In the genomic region with DNA sequence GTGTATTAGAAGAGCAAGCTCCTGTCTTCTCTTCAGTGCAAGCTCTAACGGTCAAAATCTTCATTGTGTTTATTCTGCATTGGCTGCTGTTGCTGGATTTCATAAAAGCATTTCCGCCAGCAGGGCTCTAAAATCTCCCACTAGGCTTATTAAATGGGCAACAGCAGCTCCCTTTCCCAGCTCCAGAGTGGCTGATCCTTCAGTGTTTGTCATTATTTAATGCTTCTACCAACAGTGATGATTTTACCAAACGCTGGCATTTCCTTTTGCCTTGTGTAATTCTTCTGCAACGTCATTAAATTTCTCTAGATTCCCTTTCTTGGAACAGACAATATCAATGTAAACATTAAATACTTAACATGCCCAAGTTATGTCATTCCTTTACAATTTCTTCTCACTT, we compare ENCODE assay signal across 12 cellular contexts.
DNase-seq lines count a peak whose midpoint lies in the region; ATAC-seq, FAIRE-seq and TF ChIP-seq lines count a peak whose summit lies in the region.
"Had no signal": no experiment of that assay in that cellular context is flagged by ENCODE, and none has a peak within 500 bp of the region (broad histone marks: within the 10 kb centered on the region; RNA-seq: fewer than 3 reads in every experiment).

No MANE protein-coding gene starts in this region.

- no peaks in the 10 kb centered on the region for H3K9me3 ChIP-seq in neuron (ENCODE audit: low read length)

- no peaks in the 10 kb centered on the region for H3K27me3 ChIP-seq in neuron (ENCODE audit: insufficient read depth, low read length)

- FAIRE-seq in D721Med (lab: Jason Lieb, UNC), result peak; percentile 32

- H3K36me3 ChIP-seq in neuron (ENCODE audit: insufficient read depth, low read length), result no peaks in the 10 kb centered on the region

- H2AFZ ChIP-seq in neuron (ENCODE audit: low read depth, low read length), result peak overlapping the region; percentile 59

- TF ChIP-seq CTCF in D721Med (IDR thresholded peaks at IDR 0.05; ENCODE audit: insufficient read depth, missing control alignments), result no peak
- peak; percentile 28 for TF ChIP-seq CTCF in choroid plexus epithelial cell (conservative IDR thresholded peaks at IDR 0.05; ENCODE audit: low read depth, low read length)

- peaks cover 57% of the 10 kb centered on the region for H3K4me1 ChIP-seq in neuron (ENCODE audit: insufficient read depth, low read length)

- ATAC-seq in GM19397 (IDR thresholded peaks at IDR 0.05; ENCODE audit: unreplicated experiment) (no peak), HG03280 (IDR thresholded peaks at IDR 0.05; ENCODE audit: unreplicated experiment) (no peak)
- ATAC-seq: left lobe of liver had no signal

- no peak overlapping the region for H3K4me3 ChIP-seq in choroid plexus epithelial cell (ENCODE audit: low read depth, low read length)
- no peak overlapping the region for H3K4me3 ChIP-seq in neuron (ENCODE audit: low read length)
- H3K4me3 ChIP-seq: skin epidermis had no signal

- no peak for DNase-seq in D721Med (ENCODE audit: insufficient read length, low spot score)
- DNase-seq in NCI-H1092 (lab: John Stamatoyannopoulos, UW), result peak; percentile 17
- DNase-seq in choroid plexus epithelial cell (ENCODE audit: low read depth), result peak; percentile 81
- DNase-seq in activated CD4-positive, alpha-beta T cell treated with anti-CD3 and anti-CD28 coated beads, Interleukin-2, amount 50 U/mL, for 48 hours, result no peak
- no peak for DNase-seq in activated CD4-positive, alpha-beta T cell treated with anti-CD3 and anti-CD28 coated beads, Interleukin-2, amount 50 U/mL, for 1 hour
- DNase-seq: activated effector memory CD4-positive, alpha-beta T cell treated with anti-CD3 and anti-CD28 coated beads, Interleukin-2, amount 50 U/mL, for 16 hours; stimulated activated naive CD4-positive, alpha-beta T cell had no signal

Comparison
In these comparisons a context has a peak if more than half of its experiments do, and no peak if none do; other contexts are left out.
1. DNase-seq: peak in NCI-H1092 (single experiment) and choroid plexus epithelial cell (single experiment); none in D721Med (single experiment), activated CD4-positive, alpha-beta T cell treated with anti-CD3 and anti-CD28 coated beads, Interleukin-2, amount 50 U/mL, for 48 hours (0 of 2) and activated CD4-positive, alpha-beta T cell treated with anti-CD3 and anti-CD28 coated beads, Interleukin-2, amount 50 U/mL, for 1 hour (single experiment).